ENCODE assay signal across 8 cellular contexts in genomic region chr14:61525293-61526011, GRCh38.
DNase-seq lines count a peak whose midpoint lies in the region; ATAC-seq, FAIRE-seq and TF ChIP-seq lines count a peak whose summit lies in the region.

No MANE protein-coding gene starts in this region.

- H3K9me3 Mint-ChIP-seq in stimulated activated memory B cell treated with anti-CD40 and anti-IgM and Interleukin-4, amounts not matched to agents 10 μg/mL and 1 μg/mL and 100 μg/mL, for 72 hours: no peaks in the 10 kb centered on the region

- peaks cover 36% of the 10 kb centered on the region for H3K4me1 Mint-ChIP-seq in stimulated activated memory B cell treated with anti-CD40 and anti-IgM and Interleukin-4, amounts not matched to agents 10 μg/mL and 1 μg/mL and 100 μg/mL, for 72 hours

- no peak for FAIRE-seq in HepG2 (lab: Jason Lieb, UNC)

- no peak for TF ChIP-seq POLR2A in HepG2 (IDR thresholded peaks at IDR 0.05; ENCODE audit: insufficient read depth in 1 of 2, low read depth in 2 of 2, low read length in 2 of 2)

- H3K36me3 ChIP-seq in HepG2 (replicated peaks in 1 of 2; ENCODE audit: control insufficient read depth in 1 of 2, insufficient read depth in 2 of 2, low read length in 2 of 2): no peaks in the 10 kb centered on the region

- no TSS peak for BruUV-seq in HepG2 (replicated peaks; lab: Mats Ljungman, UMichigan)

- H3K27me3 Mint-ChIP-seq in stimulated activated memory B cell treated with anti-CD40 and anti-IgM and Interleukin-4, amounts not matched to agents 10 μg/mL and 1 μg/mL and 100 μg/mL, for 72 hours: no peaks in the 10 kb centered on the region

- CTCF ChIA-PET in HepG2 (lab: Yijun Ruan, JAX; ENCODE audit: low intra/inter-chr PET ratio, low total read pairs): no interaction called here

- no peaks in the 10 kb centered on the region for H3K36me3 Mint-ChIP-seq in stimulated activated memory B cell treated with anti-CD40 and anti-IgM and Interleukin-4, amounts not matched to agents 10 μg/mL and 1 μg/mL and 100 μg/mL, for 72 hours

- TF ChIP-seq CTCF in HepG2 (CRISPR knock-in tag; IDR thresholded peaks at IDR 0.05): no peak

- H3K27ac ChIP-seq in HepG2 (ENCODE audit: extremely low read length, insufficient read depth, low read length): peak overlapping the region; percentile 4

- H3K4me2 ChIP-seq in HepG2 (ENCODE audit: low read depth, low read length): no peak overlapping the region

- no peaks in the 10 kb centered on the region for H3K9me3 ChIP-seq in HepG2 (ENCODE audit: low read length)

- DNase-seq in T follicular helper cell (ENCODE audit: low read depth) (peak; percentile 8), amniotic epithelial cell (ENCODE audit: low read depth) (peak; percentile 86), HepG2 (ENCODE audit: low spot score) (no peak), GM03348 (ENCODE audit: low spot score) (no peak), NCI-H1092 (lab: John Stamatoyannopoulos, UW) (no peak)

- H3K79me2 ChIP-seq in HepG2 (ENCODE audit: insufficient read depth, low read length): no peaks in the 10 kb centered on the region

- no peaks in the 10 kb centered on the region for H4K20me1 ChIP-seq in HepG2 (ENCODE audit: insufficient read depth, low read length)

- peak overlapping the region; percentile 79 for H3K27ac Mint-ChIP-seq in stimulated activated memory B cell treated with anti-CD40 and anti-IgM and Interleukin-4, amounts not matched to agents 10 μg/mL and 1 μg/mL and 100 μg/mL, for 72 hours

- WGBS in HepG2 (ENCODE audit: low lambda C conversion rate): 83% methylated on average over 11 of the region's 16 CpGs

- H3K27me3 ChIP-seq in HepG2 (ENCODE audit: control insufficient read depth in 1 of 2, insufficient read depth in 2 of 2, low read length in 2 of 2): no peaks in the 10 kb centered on the region

- no peak overlapping the region for H3K4me3 ChIP-seq in HepG2 (replicated peaks in 1 of 3; ENCODE audit: insufficient read depth in 1 of 3, low read depth in 2 of 3, low read length in 3 of 3)

- no peak for TF ChIP-seq EP300 in HepG2 (IDR thresholded peaks at IDR 0.05; ENCODE audit: low read depth in 2 of 2, low read length in 2 of 2)
- TF ChIP-seq EP300 in HepG2 (CRISPR knock-in tag; IDR thresholded peaks at IDR 0.05; ENCODE audit: borderline replicate concordance): no peak

- POLR2A ChIA-PET in HepG2 (lab: Yijun Ruan, JAX): interaction anchor here (0.7 to 6.4 kb wide), 9 partner anchors 12 to 238 kb away, joined by 3 to 60 read pairs (median 5); no protein-coding TSS in a partner anchor

- H3K9ac ChIP-seq in HepG2 (ENCODE audit: insufficient read depth, low read depth, low read length): no peak overlapping the region

- no peak overlapping the region for H3K4me3 Mint-ChIP-seq in stimulated activated memory B cell treated with anti-CD40 and anti-IgM and Interleukin-4, amounts not matched to agents 10 μg/mL and 1 μg/mL and 100 μg/mL, for 72 hours

- peaks cover 64% of the 10 kb centered on the region for H3K4me1 ChIP-seq in HepG2 (ENCODE audit: insufficient read depth, low read length)

- no peak for TF ChIP-seq RAD21 in HepG2 (CRISPR knock-in tag; IDR thresholded peaks at IDR 0.05)

- ATAC-seq in GM18520 (IDR thresholded peaks at IDR 0.05; ENCODE audit: unreplicated experiment) (peak; percentile 83), HG02943 (IDR thresholded peaks at IDR 0.05; ENCODE audit: low read depth, unreplicated experiment) (peak; percentile 69), HepG2 (peak; percentile 6; the same call in 1 of the 3 replicates)
- ATAC-seq in stimulated activated memory B cell treated with anti-CD40 and anti-IgM and Interleukin-4, amounts not matched to agents 10 μg/mL and 1 μg/mL and 100 μg/mL, for 72 hours: peak; percentile 84

- H2AFZ ChIP-seq in HepG2 (ENCODE audit: low read length): no peak overlapping the region

- intact Hi-C loops in HepG2 (cut with micrococcal nuclease; ENCODE audit: unreplicated experiment): no loop called here

- in situ Hi-C loops in HepG2 (cut with HindIII; ENCODE audit: extremely low pct_ligation_motif_present, low pct_unique_long_range_greater_than_20kb): no loop called here

TF ChIP-seq in HepG2, 621 proteins besides CTCF, POLR2A, EP300 and RAD21 (continues in another document):
- TF ChIP-seq ZNF577 (CRISPR knock-in tag; IDR thresholded peaks at IDR 0.05; ENCODE audit: borderline replicate concordance, low read depth): no peak
- TF ChIP-seq ZNF609 (CRISPR knock-in tag; IDR thresholded peaks at IDR 0.05; ENCODE audit: borderline replicate concordance): no peak
- TF ChIP-seq SIX4 (CRISPR knock-in tag; IDR thresholded peaks at IDR 0.05): no peak
- TF ChIP-seq FOSL2 (CRISPR knock-in tag; IDR thresholded peaks at IDR 0.05): 0 out of 2 replicates have a peak, but pooled peaks have one; percentile 21
- no peak for TF ChIP-seq HIVEP1 (CRISPR knock-in tag; IDR thresholded peaks at IDR 0.05)
- TF ChIP-seq ZNF724P (CRISPR knock-in tag; IDR thresholded peaks at IDR 0.05; ENCODE audit: borderline replicate concordance): no peak
- no peak for TF ChIP-seq MAX (IDR thresholded peaks at IDR 0.05)
- TF ChIP-seq ZNF615 (CRISPR knock-in tag; IDR thresholded peaks at IDR 0.05; ENCODE audit: borderline replicate concordance): no peak
- no peak for TF ChIP-seq CCAR2 (optimal IDR thresholded peaks at IDR 0.05; ENCODE audit: low read depth, low read length)
- TF ChIP-seq ZNF792 (CRISPR knock-in tag; IDR thresholded peaks at IDR 0.05): no peak

Comparison
In these comparisons a context has a peak if more than half of its experiments do, and no peak if none do; other contexts are left out.
1. ATAC-seq: peak in every context shown above with its lines; median percentile 84 in stimulated activated memory B cell treated with anti-CD40 and anti-IgM and Interleukin-4, amounts not matched to agents 10 μg/mL and 1 μg/mL and 100 μg/mL, for 72 hours; 83 in GM18520; 69 in HG02943; 6 in HepG2.
2. DNase-seq: peak in T follicular helper cell (single experiment) and amniotic epithelial cell (single experiment); none in HepG2 (single experiment), GM03348 (single experiment) and NCI-H1092 (single experiment).